9 cellular contexts compared by ENCODE assay signal in genomic region chr5:175728885-175729828, GRCh38.
A peak's percentile ranks its signal among the peaks of the same experiment; 100 is the strongest.
DNase-seq lines count a peak whose midpoint lies in the region; ATAC-seq and TF ChIP-seq lines count a peak whose summit lies in the region.
"Had no signal": no experiment of that assay in that cellular context is flagged by ENCODE, and none has a peak within 500 bp of the region (broad histone marks: within the 10 kb centered on the region; RNA-seq: fewer than 3 reads in every experiment).

No MANE protein-coding gene starts in this region.

- DNase-seq in G401 (ENCODE audit: low spot score) (peak; percentile 48), choroid plexus epithelial cell (ENCODE audit: low read depth) (peak; percentile 22), mesenchymal stem cell (peak; percentile 14), esophagus squamous epithelium (lab: John Stamatoyannopoulos, UW) (no peak), NCI-H1694 (lab: John Stamatoyannopoulos, UW) (no peak)
- no peak for DNase-seq in activated CD4-positive, alpha-beta memory T cell treated with anti-CD3 and anti-CD28 coated beads, Interleukin-2, amount 10 ng/mL, durations not matched to agents 7 days and 5 days

- H3K9ac ChIP-seq in mesenchymal stem cell (ENCODE audit: low read length), result no peak overlapping the region

- no peaks in the 10 kb centered on the region for H3K9me3 Mint-ChIP-seq in activated CD4-positive, alpha-beta memory T cell treated with anti-CD3 and anti-CD28 coated beads, Interleukin-2, amount 10 ng/mL, durations not matched to agents 7 days and 5 days
- H3K9me3 Mint-ChIP-seq: naive thymus-derived CD8-positive, alpha-beta T cell had no signal

- H3K27me3 ChIP-seq in mesenchymal stem cell (ENCODE audit: control insufficient read depth in 1 of 2, insufficient read depth in 1 of 2, low read length in 2 of 2) (peaks cover 20 to 55% of the 10 kb centered on the region in 2 experiments), esophagus squamous epithelium (peaks cover 0 to 53% (median 2%) of the 10 kb centered on the region in 4 donors)

- H3K23ac ChIP-seq in mesenchymal stem cell (ENCODE audit: low read length in 2 of 2), result no peak overlapping the region

- H3K4me3 Mint-ChIP-seq in activated CD4-positive, alpha-beta memory T cell treated with anti-CD3 and anti-CD28 coated beads, Interleukin-2, amount 10 ng/mL, durations not matched to agents 7 days and 5 days, result no peak overlapping the region

- peaks cover 10% of the 10 kb centered on the region for H3K27me3 Mint-ChIP-seq in activated CD4-positive, alpha-beta memory T cell treated with anti-CD3 and anti-CD28 coated beads, Interleukin-2, amount 10 ng/mL, durations not matched to agents 7 days and 5 days

- peak overlapping the region; percentile 8 for H3K4me2 ChIP-seq in mesenchymal stem cell (ENCODE audit: low read length, poor library complexity, severe bottlenecking)

- H3K79me1 ChIP-seq in mesenchymal stem cell (replicated peaks; ENCODE audit: low read length, poor library complexity, severe bottlenecking), result no peaks in the 10 kb centered on the region

- H3K4me3 ChIP-seq in choroid plexus epithelial cell (ENCODE audit: low read depth, low read length), result no peak overlapping the region
- H3K4me3 ChIP-seq in mesenchymal stem cell (ENCODE audit: insufficient read depth in 1 of 2, low read depth in 1 of 2, low read length in 2 of 2), result peak overlapping the region in 1 of 2 experiments; percentile 23
- H3K4me3 ChIP-seq in esophagus squamous epithelium, result peak overlapping the region in 1 of 4 donors; percentile 26

- no peak overlapping the region for H3K4ac ChIP-seq in mesenchymal stem cell (ENCODE audit: low read depth in 1 of 2, low read length in 2 of 2)

- WGBS in mesenchymal stem cell, result 7% methylated on average over 29 of the region's 33 CpGs
- WGBS in esophagus squamous epithelium, 2 donors, result 11 to 13% methylated on average over 9 to 10 of the region's 33 CpGs

- H3K4me1 Mint-ChIP-seq in activated CD4-positive, alpha-beta memory T cell treated with anti-CD3 and anti-CD28 coated beads, Interleukin-2, amount 10 ng/mL, durations not matched to agents 7 days and 5 days, result peaks cover 3% of the 10 kb centered on the region

- H3K9me3 ChIP-seq in mesenchymal stem cell (ENCODE audit: control insufficient read depth, low read length) (peaks cover 6% of the 10 kb centered on the region), esophagus squamous epithelium (peaks cover 0 to 5% (median 0%) of the 10 kb centered on the region in 3 donors)

- H3K18ac ChIP-seq in mesenchymal stem cell (ENCODE audit: low read depth in 1 of 2, low read length in 2 of 2), result no peak overlapping the region

- ATAC-seq in HG03196 (IDR thresholded peaks at IDR 0.05; ENCODE audit: unreplicated experiment), result peak; percentile 13
- no peak for ATAC-seq in GM18907 (IDR thresholded peaks at IDR 0.05; ENCODE audit: unreplicated experiment)

- H2BK120ac ChIP-seq in mesenchymal stem cell (ENCODE audit: low read depth, low read length), result no peak overlapping the region

- H3K36me3 ChIP-seq in mesenchymal stem cell (ENCODE audit: control insufficient read depth in 1 of 2, insufficient read depth in 2 of 2, low read depth in 1 of 2, low read length in 2 of 2), result no peaks in the 10 kb centered on the region
- H3K36me3 ChIP-seq in esophagus squamous epithelium, result no peaks in the 10 kb centered on the region

- no peak overlapping the region for H2BK15ac ChIP-seq in mesenchymal stem cell (ENCODE audit: low read depth, poor library complexity, severe bottlenecking)

- TF ChIP-seq POLR2A in esophagus squamous epithelium (IDR thresholded peaks at IDR 0.05), result no peak

- no peaks in the 10 kb centered on the region for H3K36me3 Mint-ChIP-seq in activated CD4-positive, alpha-beta memory T cell treated with anti-CD3 and anti-CD28 coated beads, Interleukin-2, amount 10 ng/mL, durations not matched to agents 7 days and 5 days (ENCODE audit: low read depth)
- H3K36me3 Mint-ChIP-seq: naive thymus-derived CD8-positive, alpha-beta T cell had no signal

- H4K91ac ChIP-seq in mesenchymal stem cell (ENCODE audit: low read length), result no peak overlapping the region

- no peak overlapping the region for H3K27ac Mint-ChIP-seq in activated CD4-positive, alpha-beta memory T cell treated with anti-CD3 and anti-CD28 coated beads, Interleukin-2, amount 10 ng/mL, durations not matched to agents 7 days and 5 days

- no peak overlapping the region for H2AFZ ChIP-seq in mesenchymal stem cell (ENCODE audit: low read depth, low read length)

- H3K14ac ChIP-seq in mesenchymal stem cell (ENCODE audit: low read length in 2 of 2), result no peak overlapping the region

- H2BK12ac ChIP-seq in mesenchymal stem cell (ENCODE audit: low read length in 2 of 2), result no peak overlapping the region

- peak; percentile 10 for TF ChIP-seq CTCF in choroid plexus epithelial cell (conservative IDR thresholded peaks at IDR 0.05; ENCODE audit: low read depth, low read length)
- no peak for TF ChIP-seq CTCF in esophagus squamous epithelium (IDR thresholded peaks at IDR 0.05)

- CTCF ChIA-PET in activated CD4-positive, alpha-beta memory T cell treated with anti-CD3 and anti-CD28 coated beads, Interleukin-2, amount 10 ng/mL, durations not matched to agents 7 days and 5 days (lab: Charles Lee), result interaction anchor here (0.6 to 6.5 kb wide), 31 partner anchors 9 to 1174 kb away, joined by 3 to 50 read pairs (median 4); no protein-coding TSS in a partner anchor

- in situ Hi-C loops in G401 (cut with HindIII; ENCODE audit: low sequenced_read_pairs), result loop anchor here (25.0 kb wide), 1 partner anchor 133 kb away; the partner anchor contains the start of gene CPLX2

- H3K27ac ChIP-seq in mesenchymal stem cell (ENCODE audit: low read length, poor library complexity, severe bottlenecking) (no peak overlapping the region), esophagus squamous epithelium (no peak overlapping the region)

- no peak overlapping the region for H4K8ac ChIP-seq in mesenchymal stem cell (ENCODE audit: low read length)

- H3K4me1 ChIP-seq in mesenchymal stem cell (ENCODE audit: control insufficient read depth, insufficient read depth, low read depth, low read length) (peaks cover 2% of the 10 kb centered on the region), esophagus squamous epithelium (peaks cover 0 to 25% (median 7%) of the 10 kb centered on the region in 3 donors)

- POLR2A ChIA-PET in activated CD4-positive, alpha-beta memory T cell treated with anti-CD3 and anti-CD28 coated beads, Interleukin-2, amount 10 ng/mL, durations not matched to agents 7 days and 5 days (lab: Charles Lee), result interaction anchor here (0.9 kb wide), 1 partner anchor 195 kb away, joined by 3 read pairs; no protein-coding TSS in a partner anchor

- H2AK5ac ChIP-seq in mesenchymal stem cell (ENCODE audit: low read length, severe bottlenecking), result no peak overlapping the region

- H2BK5ac ChIP-seq in mesenchymal stem cell (ENCODE audit: low read depth, low read length, poor library complexity, severe bottlenecking), result no peak overlapping the region

- intact Hi-C loops in esophagus squamous epithelium (cut with DNase I), result no loop called here

Comparison
In these comparisons a context has a peak if more than half of its experiments do, and no peak if none do; other contexts are left out.
1. DNase-seq: peak in G401 (single experiment), choroid plexus epithelial cell (single experiment) and mesenchymal stem cell (single experiment); none in activated CD4-positive, alpha-beta memory T cell treated with anti-CD3 and anti-CD28 coated beads, Interleukin-2, amount 10 ng/mL, durations not matched to agents 7 days and 5 days (single experiment), esophagus squamous epithelium (single experiment) and NCI-H1694 (single experiment).